ENCODE assay signal across 2 cellular contexts in genomic region chrX:45022144-45022543, GRCh38.
TF ChIP-seq lines count a peak whose summit lies in the region.

No MANE protein-coding gene starts in this region.

TF ChIP-seq in HepG2, 621 proteins besides CTCF, POLR2A, EP300 and RAD21:
- no peak for TF ChIP-seq ZBTB37 (CRISPR knock-in tag; IDR thresholded peaks at IDR 0.05)
- 0 out of 2 replicates have a peak, but pooled peaks have one; percentile 16 for TF ChIP-seq NFE2L2 (IDR thresholded peaks at IDR 0.05; ENCODE audit: low read length)
TF ChIP-seq in HepG2: peak in this region for 1.

TF ChIP-seq in GM23338, 12 proteins besides CTCF, POLR2A, EP300 and RAD21 (continued from another document):
- no peak for TF ChIP-seq ETS1 (IDR thresholded peaks at IDR 0.05)
- TF ChIP-seq REST (IDR thresholded peaks at IDR 0.05; ENCODE audit: unreplicated experiment) = no peak
- no peak for TF ChIP-seq ZNF462 (CRISPR knock-in tag; IDR thresholded peaks at IDR 0.05)
- TF ChIP-seq EZH2 (IDR thresholded peaks at IDR 0.05; ENCODE audit: low read depth, unreplicated experiment) = no peak
- no peak for TF ChIP-seq NANOG (IDR thresholded peaks at IDR 0.05; ENCODE audit: borderline replicate concordance)
- TF ChIP-seq STAT1 (IDR thresholded peaks at IDR 0.05; ENCODE audit: unreplicated experiment) = no peak
TF ChIP-seq in GM23338: peak in this region for 0.
